Comparison of ENCODE assay signal across 15 cellular contexts in genomic region chr7:97998146-97998545, GRCh38. TPM values are rescaled to one million over a fixed set of nuclear protein-coding genes. Genes with fewer than 3 reads are reported as not detected.
"Had no signal": no experiment of that assay in that cellular context is flagged by ENCODE, and none has a peak within 500 bp of the region (broad histone marks: within the 10 kb centered on the region; RNA-seq: fewer than 3 reads in every experiment).

No MANE protein-coding gene starts in this region.

RNA-seq across cellular contexts. Expression of gene OCM2, which starts 8.2 kb away (rescaled TPM):
- total RNA-seq: activated B cell treated with CpG ODN at 0.5 μM for 24 hours; activated CD4-positive, alpha-beta memory T cell treated with anti-CD3 and anti-CD28 coated beads for 36 hours; activated CD4-positive, alpha-beta memory T cell treated with anti-CD3 and anti-CD28 coated beads, Interleukin-2, amount 10 ng/mL, durations not matched to agents 7 days and 5 days; activated CD4-positive, alpha-beta T cell treated with anti-CD3 and anti-CD28 coated beads for 36 hours; activated CD4-positive, alpha-beta T cell treated with anti-CD3 and anti-CD28 coated beads, Interleukin-2, amount 10 ng/mL, durations not matched to agents 24 days and 14 days; activated CD4-positive, alpha-beta T cell treated with anti-CD3 and anti-CD28 coated beads, Interleukin-2, amount 10 ng/mL, durations not matched to agents 7 days and 5 days; activated CD8-positive, alpha-beta memory T cell treated with anti-CD3 and anti-CD28 coated beads for 36 hours; activated CD8-positive, alpha-beta memory T cell treated with anti-CD3 and anti-CD28 coated beads, Interleukin-2, amount 10 ng/mL, durations not matched to agents 7 days and 5 days; activated CD8-positive, alpha-beta T cell treated with anti-CD3 and anti-CD28 coated beads for 36 hours; activated CD8-positive, alpha-beta T cell treated with anti-CD3 and anti-CD28 coated beads, Interleukin-2, amount 10 ng/mL, durations not matched to agents 7 days and 5 days; T-cell; T-helper 1 cell treated with Interleukin-12 subunit alpha and Interleukin-12 subunit beta and Interleukin-4 antibody, amounts not matched to agents 30 ng/mL and 1 ng/mL, for 36 hours; T-helper 17 cell; T-helper 2 cell treated with Interferon-gamma antibody and Interleukin-4, amounts not matched to agents 100 ng/mL and 5 ng/mL, for 36 hours; WTC11 had no signal
